ENCODE assay signal across 32 cellular contexts in the genomic region with DNA sequence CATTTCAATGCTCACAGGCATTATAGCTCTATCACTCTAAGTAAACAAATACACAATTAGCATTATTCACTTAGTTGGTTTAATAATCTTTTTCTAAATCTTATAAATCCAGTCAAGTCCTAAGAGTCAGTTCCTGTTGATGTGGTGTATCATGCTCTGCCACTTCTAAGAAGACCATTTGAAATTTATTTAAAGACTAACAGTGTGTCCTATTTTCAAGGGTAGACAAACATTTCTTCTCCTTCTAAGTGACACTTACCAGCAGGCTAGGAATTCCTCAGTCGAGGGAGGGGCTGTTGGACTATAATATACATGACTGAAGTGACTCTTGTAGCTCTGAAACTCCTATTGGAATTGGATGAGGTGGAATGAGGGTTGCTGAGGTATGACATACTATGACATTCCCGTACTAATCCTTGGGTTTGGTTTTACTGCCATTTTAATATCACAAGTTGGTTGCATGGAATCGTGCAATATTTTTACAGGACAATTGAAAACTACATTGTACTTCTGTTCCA. TPM values are rescaled to one million over a fixed set of nuclear protein-coding genes. Genes with fewer than 3 reads are reported as not detected.
DNase-seq lines count a peak whose midpoint lies in the region; ATAC-seq and TF ChIP-seq lines count a peak whose summit lies in the region.
"Had no signal": no experiment of that assay in that cellular context is flagged by ENCODE, and none has a peak within 500 bp of the region (broad histone marks: within the 10 kb centered on the region; RNA-seq: fewer than 3 reads in every experiment).

No MANE protein-coding gene starts in this region.

- H3K27me3 ChIP-seq in RWPE2 (ENCODE audit: insufficient read depth, poor library complexity, severe bottlenecking) = no peaks in the 10 kb centered on the region
- no peaks in the 10 kb centered on the region for H3K27me3 ChIP-seq in transverse colon
- H3K27me3 ChIP-seq: BLaER1 treated with 17β-estradiol and CSF1 and Interleukin-3, amounts not matched to agents 10 nM and 100 nM; MG63 had no signal

- TF ChIP-seq CTCF in RWPE2 (IDR thresholded peaks at IDR 0.05; ENCODE audit: poor library complexity, severe bottlenecking) (no peak), nephron (IDR thresholded peaks at IDR 0.05; ENCODE audit: unreplicated experiment in 3 of 3) (no peak), transverse colon (IDR thresholded peaks at IDR 0.05) (no peak)

- H3K27ac ChIP-seq in RWPE2 (ENCODE audit: poor library complexity, severe bottlenecking) = peak overlapping the region; percentile 18
- peak overlapping the region in 3 of 4 donors; percentile 6 to 40 (median 24) for H3K27ac ChIP-seq in transverse colon
- H3K27ac ChIP-seq: BLaER1 treated with 17β-estradiol and CSF1 and Interleukin-3, amounts not matched to agents 10 nM and 100 nM; RWPE1 had no signal

- WGBS in transverse colon (ENCODE audit: low coverage in 1 of 2), 2 donors = 46 to 55% methylated on average over 3 of the region's 3 CpGs

- H3K4me3 ChIP-seq in RWPE2 (ENCODE audit: severe bottlenecking) = no peak overlapping the region
- H3K4me3 ChIP-seq in transverse colon = no peak overlapping the region
- H3K4me3 ChIP-seq: BLaER1 treated with 17β-estradiol and CSF1 and Interleukin-3, amounts not matched to agents 10 nM and 100 nM; GM12878; HAP-1; MG63 had no signal

- no peak overlapping the region for H3K4me3 Mint-ChIP-seq in nephron
- H3K4me3 Mint-ChIP-seq: CD4-positive, alpha-beta T cell; HFFc6 had no signal

- H3K9me3 ChIP-seq in RWPE2 (ENCODE audit: severe bottlenecking) = no peaks in the 10 kb centered on the region
- no peaks in the 10 kb centered on the region for H3K9me3 ChIP-seq in transverse colon
- H3K9me3 ChIP-seq: BLaER1 treated with 17β-estradiol and CSF1 and Interleukin-3, amounts not matched to agents 10 nM and 100 nM; Caco-2; HAP-1; MG63 had no signal

- H3K4me1 Mint-ChIP-seq in nephron = peaks cover 51% of the 10 kb centered on the region

- no peak for TF ChIP-seq EP300 in transverse colon (IDR thresholded peaks at IDR 0.05; ENCODE audit: low read depth)

- TF ChIP-seq POLR2A in transverse colon (IDR thresholded peaks at IDR 0.05) = no peak

- H3K4me1 ChIP-seq in RWPE2 (ENCODE audit: insufficient read depth, poor library complexity, severe bottlenecking) = no peaks in the 10 kb centered on the region
- H3K4me1 ChIP-seq in transverse colon = peaks cover 0 to 19% (median 6%) of the 10 kb centered on the region in 4 donors
- H3K4me1 ChIP-seq: BLaER1 treated with 17β-estradiol and CSF1 and Interleukin-3, amounts not matched to agents 10 nM and 100 nM; HAP-1 had no signal

- peaks cover 7% of the 10 kb centered on the region for H3K36me3 Mint-ChIP-seq in nephron (ENCODE audit: low read depth)

- no peak for ATAC-seq in RWPE2 (ENCODE audit: low read depth)
- ATAC-seq: Panc1 had no signal

- H3K27me3 Mint-ChIP-seq in nephron (ENCODE audit: low read depth) = no peaks in the 10 kb centered on the region
- H3K27me3 Mint-ChIP-seq: CD4-positive, alpha-beta T cell had no signal

- H3K9me3 Mint-ChIP-seq in nephron = no peaks in the 10 kb centered on the region
- H3K9me3 Mint-ChIP-seq: CD4-positive, alpha-beta T cell; HFFc6 had no signal

- H3K36me3 ChIP-seq in RWPE2 (ENCODE audit: low read depth) = peaks cover 85% of the 10 kb centered on the region
- no peaks in the 10 kb centered on the region for H3K36me3 ChIP-seq in transverse colon
- H3K36me3 ChIP-seq: BLaER1 treated with 17β-estradiol and CSF1 and Interleukin-3, amounts not matched to agents 10 nM and 100 nM; HAP-1; MG63 had no signal

- in situ Hi-C loops in transverse colon (cut with MboI; ENCODE audit: low pct_ligation_motif_present in 1 of 4, low pct_unique_long_range_greater_than_20kb in 1 of 4, low sequenced_read_pairs in 3 of 4) = no loop called here

- no peak for DNase-seq in RWPE2 (ENCODE audit: low spot score)
- DNase-seq in left kidney (ENCODE audit: low read depth, low spot score) = peak; percentile 42
- no peak for DNase-seq in transverse colon
- no peak for DNase-seq in stimulated activated CD4-positive, alpha-beta T cell treated with anti-CD3 and anti-CD28 coated beads, Interleukin-15, amount 100 ng/mL, for 24 hours
- DNase-seq in activated CD4-positive, CD25-positive, alpha-beta regulatory T cell (lab: John Stamatoyannopoulos, UW) = no peak
- no peak for DNase-seq in 8988T
- DNase-seq: AML-193; Caco-2; CD4-positive, alpha-beta T cell; DMS 273 treated with DMSO at 0.1 percent for 48 hours; DMS79; EL; GDM1; GOT3; HFFc6; IMR-90; KG1; MG63; NCI-H1105 treated with DMSO at 0.1 percent for 48 hours; NCI-H146; NCI-H1930; NCI-H226; NCI-H510A; NCI-H69; SHP77 treated with DMSO at 0.1 percent for 48 hours had no signal

- intact Hi-C loops in transverse colon (cut with DNase I; ENCODE audit: low total_unique reads) = no loop called here

- peak overlapping the region; percentile 40 to 93 (median 74) for H3K27ac Mint-ChIP-seq in nephron
- H3K27ac Mint-ChIP-seq: CD4-positive, alpha-beta T cell; HFFc6 had no signal

RNA-seq across cellular contexts. Expression of a gene that starts 30.6 kb away (rescaled TPM):
- total RNA-seq in transverse colon = 10 to 100 TPM in 3 of 4 donors, 1 to 10 TPM in 1; 7.6 to 28.8 (median 20.2) TPM
- total RNA-seq: CD4-positive, alpha-beta T cell; GM12878; OCI-LY7 had no signal
